Comparison of ENCODE assay signal across 2 cellular contexts in the genomic region with DNA sequence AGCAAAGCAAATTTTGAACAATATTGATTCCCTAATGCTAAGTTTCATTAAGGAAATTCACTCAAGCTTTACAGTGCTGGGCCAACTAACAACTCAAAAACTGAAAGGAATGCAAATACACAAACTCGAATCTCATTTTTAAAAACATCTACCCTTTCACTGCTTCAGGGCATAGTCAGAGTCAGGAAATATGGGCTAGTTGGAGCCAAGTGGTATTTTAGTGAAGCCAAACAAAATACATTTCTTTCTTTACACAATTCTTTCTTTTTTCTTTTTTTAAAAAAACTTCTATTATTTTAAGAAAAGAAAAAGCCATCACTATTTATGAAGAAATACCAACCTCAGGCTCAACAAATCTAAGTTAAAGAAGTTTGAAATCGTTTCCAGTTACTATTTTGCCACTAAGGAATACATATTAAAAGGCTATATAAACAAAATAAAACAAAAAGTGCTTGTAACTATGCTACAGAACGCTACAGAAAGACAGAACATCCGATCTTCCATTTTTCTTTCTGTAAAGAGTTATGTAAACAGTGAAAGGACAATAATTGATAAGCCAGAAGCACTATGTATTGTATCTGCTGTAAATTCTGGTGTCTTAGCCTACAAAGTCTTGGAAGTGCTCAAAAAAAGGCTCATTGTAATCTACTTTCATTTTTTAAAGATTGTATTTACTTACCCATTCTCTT.
TF ChIP-seq lines count a peak whose summit lies in the region.

No MANE protein-coding gene starts in this region.

TF ChIP-seq in SK-N-SH treated with all-trans-retinoic acid at 6 μM for 48 hours, 23 proteins besides CTCF, POLR2A, EP300 and RAD21:
- TF ChIP-seq GLIS3 (CRISPR knock-in tag; IDR thresholded peaks at IDR 0.05) = no peak
- TF ChIP-seq BACH2 (CRISPR knock-in tag; IDR thresholded peaks at IDR 0.05; ENCODE audit: borderline replicate concordance) = no peak
- no peak for TF ChIP-seq CSDC2 (CRISPR knock-in tag; IDR thresholded peaks at IDR 0.05)
- TF ChIP-seq, protein P1, sequence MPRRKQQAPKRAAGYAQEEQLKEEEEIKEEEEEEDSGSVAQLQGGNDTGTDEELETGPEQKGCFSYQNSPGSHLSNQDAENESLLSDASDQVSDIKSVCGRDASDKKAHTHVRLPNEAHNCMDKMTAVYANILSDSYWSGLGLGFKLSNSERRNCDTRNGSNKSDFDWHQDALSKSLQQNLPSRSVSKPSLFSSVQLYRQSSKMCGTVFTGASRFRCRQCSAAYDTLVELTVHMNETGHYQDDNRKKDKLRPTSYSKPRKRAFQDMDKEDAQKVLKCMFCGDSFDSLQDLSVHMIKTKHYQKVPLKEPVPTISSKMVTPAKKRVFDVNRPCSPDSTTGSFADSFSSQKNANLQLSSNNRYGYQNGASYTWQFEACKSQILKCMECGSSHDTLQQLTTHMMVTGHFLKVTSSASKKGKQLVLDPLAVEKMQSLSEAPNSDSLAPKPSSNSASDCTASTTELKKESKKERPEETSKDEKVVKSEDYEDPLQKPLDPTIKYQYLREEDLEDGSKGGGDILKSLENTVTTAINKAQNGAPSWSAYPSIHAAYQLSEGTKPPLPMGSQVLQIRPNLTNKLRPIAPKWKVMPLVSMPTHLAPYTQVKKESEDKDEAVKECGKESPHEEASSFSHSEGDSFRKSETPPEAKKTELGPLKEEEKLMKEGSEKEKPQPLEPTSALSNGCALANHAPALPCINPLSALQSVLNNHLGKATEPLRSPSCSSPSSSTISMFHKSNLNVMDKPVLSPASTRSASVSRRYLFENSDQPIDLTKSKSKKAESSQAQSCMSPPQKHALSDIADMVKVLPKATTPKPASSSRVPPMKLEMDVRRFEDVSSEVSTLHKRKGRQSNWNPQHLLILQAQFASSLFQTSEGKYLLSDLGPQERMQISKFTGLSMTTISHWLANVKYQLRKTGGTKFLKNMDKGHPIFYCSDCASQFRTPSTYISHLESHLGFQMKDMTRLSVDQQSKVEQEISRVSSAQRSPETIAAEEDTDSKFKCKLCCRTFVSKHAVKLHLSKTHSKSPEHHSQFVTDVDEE (CRISPR knock-in tag; IDR thresholded peaks at IDR 0.05) = no peak
- no peak for TF ChIP-seq ISL1 (CRISPR knock-in tag; IDR thresholded peaks at IDR 0.05)
- TF ChIP-seq ESRRG (CRISPR knock-in tag; IDR thresholded peaks at IDR 0.05) = no peak
- no peak for TF ChIP-seq ARNTL (CRISPR knock-in tag; IDR thresholded peaks at IDR 0.05; ENCODE audit: borderline replicate concordance, low read depth)
- TF ChIP-seq ZC3H10 (CRISPR knock-in tag; IDR thresholded peaks at IDR 0.05) = no peak
- TF ChIP-seq ZNF8 (CRISPR knock-in tag; IDR thresholded peaks at IDR 0.05) = no peak
- no peak for TF ChIP-seq POU6F1 (CRISPR knock-in tag; IDR thresholded peaks at IDR 0.05; ENCODE audit: borderline replicate concordance, low read depth)
- no peak for TF ChIP-seq ZNF70 (CRISPR knock-in tag; IDR thresholded peaks at IDR 0.05)
- no peak for TF ChIP-seq ZNF565 (CRISPR knock-in tag; conservative IDR thresholded peaks at IDR 0.05; ENCODE audit: low read depth)
- no peak for TF ChIP-seq RARB (CRISPR knock-in tag; IDR thresholded peaks at IDR 0.05)
- TF ChIP-seq ZFP30 (CRISPR knock-in tag; IDR thresholded peaks at IDR 0.05) = no peak
- TF ChIP-seq CSRNP3 (CRISPR knock-in tag; IDR thresholded peaks at IDR 0.05) = no peak
- TF ChIP-seq OSR1 (CRISPR knock-in tag; IDR thresholded peaks at IDR 0.05) = no peak
- no peak for TF ChIP-seq CREB5 (CRISPR knock-in tag; IDR thresholded peaks at IDR 0.05; ENCODE audit: low read depth)
- no peak for TF ChIP-seq TCF4 (CRISPR knock-in tag; IDR thresholded peaks at IDR 0.05; ENCODE audit: borderline replicate concordance)

TF ChIP-seq in endothelial cell of umbilical vein, 7 proteins besides CTCF, POLR2A, EP300 and RAD21:
- TF ChIP-seq FOS (IDR thresholded peaks at IDR 0.05; ENCODE audit: borderline replicate concordance, insufficient read depth, low read length) (no peak), EZH2 (IDR thresholded peaks at IDR 0.05; ENCODE audit: borderline replicate concordance, low read depth, low read length, severe bottlenecking) (no peak), GATA2 (IDR thresholded peaks at IDR 0.05; ENCODE audit: insufficient read depth, insufficient read length, low read depth, low read length) (no peak), POLR2AphosphoS5 (IDR thresholded peaks at IDR 0.05; ENCODE audit: insufficient read depth, low read depth, low read length) (no peak), MYC (IDR thresholded peaks at IDR 0.05; ENCODE audit: low read depth, low read length) (no peak), JUN (IDR thresholded peaks at IDR 0.05; ENCODE audit: borderline replicate concordance, insufficient read depth, insufficient read length, low read depth) (no peak)
- TF ChIP-seq, protein P2, sequence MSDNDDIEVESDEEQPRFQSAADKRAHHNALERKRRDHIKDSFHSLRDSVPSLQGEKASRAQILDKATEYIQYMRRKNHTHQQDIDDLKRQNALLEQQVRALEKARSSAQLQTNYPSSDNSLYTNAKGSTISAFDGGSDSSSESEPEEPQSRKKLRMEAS (IDR thresholded peaks at IDR 0.05; ENCODE audit: insufficient read depth, insufficient read length) = no peak
